Comparison of ENCODE assay signal across 8 cellular contexts in genomic region chr10:88553116-88553752, GRCh38. TPM values are rescaled to one million over a fixed set of nuclear protein-coding genes. Genes with fewer than 3 reads are reported as not detected.
DNase-seq lines count a peak whose midpoint lies in the region; ATAC-seq and TF ChIP-seq lines count a peak whose summit lies in the region.

No MANE protein-coding gene starts in this region.

- H3K9me2 ChIP-seq in OCI-LY1 (ENCODE audit: low read depth, low read length), result no peaks in the 10 kb centered on the region

- no peaks in the 10 kb centered on the region for H3K4me1 ChIP-seq in OCI-LY1 (ENCODE audit: insufficient read depth, low read length, severe bottlenecking)

- CTCF ChIA-PET in Calu3 (lab: Charles Lee), result interaction anchor here (0.5 to 1.1 kb wide), 3 partner anchors 14 to 778 kb away, joined by 3 to 4 read pairs (median 3); no protein-coding TSS in a partner anchor

- H3F3A ChIP-seq in OCI-LY1 (ENCODE audit: insufficient read depth, low read length), result no peaks in the 10 kb centered on the region

- H3K27me3 ChIP-seq in OCI-LY1 (ENCODE audit: insufficient read depth, low read length), result no peaks in the 10 kb centered on the region

- H3K27ac ChIP-seq in OCI-LY1 (ENCODE audit: low read depth, low read length, poor library complexity, severe bottlenecking), result no peak overlapping the region

- H3K36me3 ChIP-seq in OCI-LY1 (ENCODE audit: insufficient read depth, low read length), result no peaks in the 10 kb centered on the region

- H3K4me3 ChIP-seq in OCI-LY1 (ENCODE audit: low read depth, low read length, poor library complexity, severe bottlenecking), result no peak overlapping the region

- TF ChIP-seq CTCF in Calu3 (IDR thresholded peaks at IDR 0.05; ENCODE audit: unreplicated experiment) (peak; percentile 39), OCI-LY1 (IDR thresholded peaks at IDR 0.05; ENCODE audit: low read length) (peak; percentile 70), progenitor cell of endocrine pancreas (IDR thresholded peaks at IDR 0.05; ENCODE audit: unreplicated experiment) (peak; percentile 80)

- no TSS peak for BruUV-seq in Calu3 (replicated peaks; lab: Mats Ljungman, UMichigan)

- H3K79me2 ChIP-seq in OCI-LY1 (ENCODE audit: insufficient read depth, low read length), result no peaks in the 10 kb centered on the region

- no peak overlapping the region for H3K4me3 Mint-ChIP-seq in Calu3 (ENCODE audit: low read depth, unreplicated experiment)
- no peak overlapping the region for H3K4me3 Mint-ChIP-seq in progenitor cell of endocrine pancreas (ENCODE audit: low read depth)

- H2AFZ ChIP-seq in OCI-LY1 (ENCODE audit: low read length), result no peak overlapping the region

- H3K36me3 Mint-ChIP-seq in Calu3 (ENCODE audit: insufficient read depth, unreplicated experiment), result no peaks in the 10 kb centered on the region
- no peaks in the 10 kb centered on the region for H3K36me3 Mint-ChIP-seq in activated naive CD4-positive, alpha-beta T cell treated with anti-CD3 and anti-CD28 coated beads, Interleukin-2, amount 50 U/mL, for 72 hours
- H3K36me3 Mint-ChIP-seq in progenitor cell of endocrine pancreas (ENCODE audit: insufficient read depth), result no peaks in the 10 kb centered on the region

- no peaks in the 10 kb centered on the region for H3K9me3 ChIP-seq in OCI-LY1 (ENCODE audit: low read length)

- peak; percentile 9 for DNase-seq in Calu3
- DNase-seq in activated naive CD4-positive, alpha-beta T cell treated with anti-CD3 and anti-CD28 coated beads, Interleukin-2, amount 50 U/mL, for 72 hours (ENCODE audit: low spot score in 2 of 2), result peak in 1 of 2 donors; percentile 14
- peak in 36 of 42 donors; percentile 3 to 70 (median 40) for DNase-seq in head of caudate nucleus
- DNase-seq in progenitor cell of endocrine pancreas (ENCODE audit: low spot score, unreplicated experiment), result no peak
- no peak for DNase-seq in NCI-H128 (lab: John Stamatoyannopoulos, UW; ENCODE audit: unreplicated experiment)

- peaks cover 8% of the 10 kb centered on the region for H3K4me1 Mint-ChIP-seq in Calu3 (ENCODE audit: low read depth, unreplicated experiment)
- peaks cover 2% of the 10 kb centered on the region for H3K4me1 Mint-ChIP-seq in progenitor cell of endocrine pancreas (ENCODE audit: low read depth)

- no peaks in the 10 kb centered on the region for H4K20me1 ChIP-seq in OCI-LY1 (ENCODE audit: insufficient read depth, low read length)

- H3K4me2 ChIP-seq in OCI-LY1 (ENCODE audit: low read length), result no peak overlapping the region

- ATAC-seq in GM19324 (IDR thresholded peaks at IDR 0.05; ENCODE audit: low FRiP score, unreplicated experiment) (peak; percentile 83), HG03521 (IDR thresholded peaks at IDR 0.05; ENCODE audit: unreplicated experiment) (peak; percentile 73)
- ATAC-seq in activated naive CD4-positive, alpha-beta T cell treated with anti-CD3 and anti-CD28 coated beads, Interleukin-2, amount 50 U/mL, for 72 hours, result peak; percentile 62 to 75

- no peak overlapping the region for H3K27ac Mint-ChIP-seq in Calu3 (ENCODE audit: unreplicated experiment)
- H3K27ac Mint-ChIP-seq in activated naive CD4-positive, alpha-beta T cell treated with anti-CD3 and anti-CD28 coated beads, Interleukin-2, amount 50 U/mL, for 72 hours, result no peak overlapping the region
- H3K27ac Mint-ChIP-seq in progenitor cell of endocrine pancreas, result no peak overlapping the region

- H3K9me3 Mint-ChIP-seq in Calu3 (ENCODE audit: low read depth, unreplicated experiment), result no peaks in the 10 kb centered on the region
- H3K9me3 Mint-ChIP-seq in activated naive CD4-positive, alpha-beta T cell treated with anti-CD3 and anti-CD28 coated beads, Interleukin-2, amount 50 U/mL, for 72 hours, result no peaks in the 10 kb centered on the region
- no peaks in the 10 kb centered on the region for H3K9me3 Mint-ChIP-seq in progenitor cell of endocrine pancreas (ENCODE audit: low read depth)

- H3K27me3 Mint-ChIP-seq in Calu3 (ENCODE audit: unreplicated experiment), result no peaks in the 10 kb centered on the region
- H3K27me3 Mint-ChIP-seq in progenitor cell of endocrine pancreas, result no peaks in the 10 kb centered on the region

- no peak overlapping the region for H3K9ac ChIP-seq in OCI-LY1 (ENCODE audit: low read length)

- intact Hi-C loops in Calu3 (cut with micrococcal nuclease; ENCODE audit: unreplicated experiment), result loop anchor here (1.0 to 5.0 kb wide), 3 partner anchors 81 to 691 kb away; partner anchors contain the start of genes KLLN and PTEN
- intact Hi-C loops in head of caudate nucleus (cut with DNase I), result loop anchor here (10.0 kb wide), 1 partner anchor 698 kb away; no protein-coding TSS in a partner anchor

RNA-seq across cellular contexts. Expression of gene RNLS, which starts 29.9 kb away (rescaled TPM):
- 6.3 and 7.1 TPM in 2 replicates for total RNA-seq in Calu3 (2022)
- total RNA-seq in activated naive CD4-positive, alpha-beta T cell treated with anti-CD3 and anti-CD28 coated beads, Interleukin-2, amount 50 U/mL, for 72 hours, result 1 to 10 TPM; 3.3 to 3.8 TPM
- total RNA-seq in progenitor cell of endocrine pancreas, result 7.5 and 9.2 TPM in 2 replicates

RNA-seq across cellular contexts. Expression of gene LIPJ, which starts 33.3 kb away (rescaled TPM):
- total RNA-seq in Calu3 (2022), result not detected in 2 replicates
- total RNA-seq in activated naive CD4-positive, alpha-beta T cell treated with anti-CD3 and anti-CD28 coated beads, Interleukin-2, amount 50 U/mL, for 72 hours, result not detected
- not detected in 2 replicates for total RNA-seq in progenitor cell of endocrine pancreas

Comparison
In these comparisons a context has a peak if more than half of its experiments do, and no peak if none do; other contexts are left out.
1. DNase-seq: peak in Calu3 (single experiment) and head of caudate nucleus (36 of 42); none in progenitor cell of endocrine pancreas (single experiment) and NCI-H128 (single experiment).
2. Peak in every context shown above with its lines, with median percentiles within 50 percentile points of each other: CTCF ChIP-seq and ATAC-seq.